Comparison of ENCODE assay signal across 1 cellular context in genomic region chr19:34999498-35000337, GRCh38.
TF ChIP-seq lines count a peak whose summit lies in the region.

GRAMD1A (plus strand) TSS chr19:35000323; CDS start chr19:35000479, 156 bp downstream.

TF ChIP-seq in HepG2, 621 proteins besides CTCF, POLR2A, EP300 and RAD21 (continued from another document and continues in another):
- no peak for TF ChIP-seq NFAT5 (CRISPR knock-in tag; IDR thresholded peaks at IDR 0.05)
- TF ChIP-seq FOSL2 (CRISPR knock-in tag; IDR thresholded peaks at IDR 0.05), result 0 out of 2 replicates have a peak, but pooled peaks have one; percentile 6
- no peak for TF ChIP-seq ZXDC (CRISPR knock-in tag; IDR thresholded peaks at IDR 0.05)
- TF ChIP-seq, protein P1, sequence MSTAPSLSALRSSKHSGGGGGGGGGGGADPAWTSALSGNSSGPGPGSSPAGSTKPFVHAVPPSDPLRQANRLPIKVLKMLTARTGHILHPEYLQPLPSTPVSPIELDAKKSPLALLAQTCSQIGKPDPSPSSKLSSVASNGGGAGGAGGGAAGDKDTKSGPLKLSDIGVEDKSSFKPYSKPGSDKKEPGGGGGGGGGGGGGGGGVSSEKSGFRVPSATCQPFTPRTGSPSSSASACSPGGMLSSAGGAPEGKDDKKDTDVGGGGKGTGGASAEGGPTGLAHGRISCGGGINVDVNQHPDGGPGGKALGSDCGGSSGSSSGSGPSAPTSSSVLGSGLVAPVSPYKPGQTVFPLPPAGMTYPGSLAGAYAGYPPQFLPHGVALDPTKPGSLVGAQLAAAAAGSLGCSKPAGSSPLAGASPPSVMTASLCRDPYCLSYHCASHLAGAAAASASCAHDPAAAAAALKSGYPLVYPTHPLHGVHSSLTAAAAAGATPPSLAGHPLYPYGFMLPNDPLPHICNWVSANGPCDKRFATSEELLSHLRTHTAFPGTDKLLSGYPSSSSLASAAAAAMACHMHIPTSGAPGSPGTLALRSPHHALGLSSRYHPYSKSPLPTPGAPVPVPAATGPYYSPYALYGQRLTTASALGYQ (CRISPR knock-in tag; IDR thresholded peaks at IDR 0.05), result no peak
- no peak for TF ChIP-seq RARG (CRISPR knock-in tag; IDR thresholded peaks at IDR 0.05; ENCODE audit: low read depth)
- no peak for TF ChIP-seq ATF4 (CRISPR knock-in tag; IDR thresholded peaks at IDR 0.05)
- no peak; the same call in 1 of the 2 replicates for TF ChIP-seq SSRP1 (CRISPR knock-in tag; IDR thresholded peaks at IDR 0.05)
- TF ChIP-seq PRDM4 (CRISPR knock-in tag; IDR thresholded peaks at IDR 0.05; ENCODE audit: borderline replicate concordance), result no peak
- TF ChIP-seq HIC2 (CRISPR knock-in tag; IDR thresholded peaks at IDR 0.05; ENCODE audit: low read depth), result no peak
- no peak for TF ChIP-seq MTA3 (CRISPR knock-in tag; IDR thresholded peaks at IDR 0.05)
- peak; percentile 92 for TF ChIP-seq ZBTB21 (CRISPR knock-in tag; IDR thresholded peaks at IDR 0.05)
- TF ChIP-seq AFF4 (CRISPR knock-in tag; IDR thresholded peaks at IDR 0.05), result no peak
- no peak for TF ChIP-seq TGIF2 (CRISPR knock-in tag; IDR thresholded peaks at IDR 0.05)
- TF ChIP-seq, protein P2, sequence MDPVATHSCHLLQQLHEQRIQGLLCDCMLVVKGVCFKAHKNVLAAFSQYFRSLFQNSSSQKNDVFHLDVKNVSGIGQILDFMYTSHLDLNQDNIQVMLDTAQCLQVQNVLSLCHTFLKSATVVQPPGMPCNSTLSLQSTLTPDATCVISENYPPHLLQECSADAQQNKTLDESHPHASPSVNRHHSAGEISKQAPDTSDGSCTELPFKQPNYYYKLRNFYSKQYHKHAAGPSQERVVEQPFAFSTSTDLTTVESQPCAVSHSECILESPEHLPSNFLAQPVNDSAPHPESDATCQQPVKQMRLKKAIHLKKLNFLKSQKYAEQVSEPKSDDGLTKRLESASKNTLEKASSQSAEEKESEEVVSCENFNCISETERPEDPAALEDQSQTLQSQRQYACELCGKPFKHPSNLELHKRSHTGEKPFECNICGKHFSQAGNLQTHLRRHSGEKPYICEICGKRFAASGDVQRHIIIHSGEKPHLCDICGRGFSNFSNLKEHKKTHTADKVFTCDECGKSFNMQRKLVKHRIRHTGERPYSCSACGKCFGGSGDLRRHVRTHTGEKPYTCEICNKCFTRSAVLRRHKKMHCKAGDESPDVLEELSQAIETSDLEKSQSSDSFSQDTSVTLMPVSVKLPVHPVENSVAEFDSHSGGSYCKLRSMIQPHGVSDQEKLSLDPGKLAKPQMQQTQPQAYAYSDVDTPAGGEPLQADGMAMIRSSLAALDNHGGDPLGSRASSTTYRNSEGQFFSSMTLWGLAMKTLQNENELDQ (CRISPR knock-in tag; IDR thresholded peaks at IDR 0.05; ENCODE audit: borderline replicate concordance), result no peak
- TF ChIP-seq, protein P3, sequence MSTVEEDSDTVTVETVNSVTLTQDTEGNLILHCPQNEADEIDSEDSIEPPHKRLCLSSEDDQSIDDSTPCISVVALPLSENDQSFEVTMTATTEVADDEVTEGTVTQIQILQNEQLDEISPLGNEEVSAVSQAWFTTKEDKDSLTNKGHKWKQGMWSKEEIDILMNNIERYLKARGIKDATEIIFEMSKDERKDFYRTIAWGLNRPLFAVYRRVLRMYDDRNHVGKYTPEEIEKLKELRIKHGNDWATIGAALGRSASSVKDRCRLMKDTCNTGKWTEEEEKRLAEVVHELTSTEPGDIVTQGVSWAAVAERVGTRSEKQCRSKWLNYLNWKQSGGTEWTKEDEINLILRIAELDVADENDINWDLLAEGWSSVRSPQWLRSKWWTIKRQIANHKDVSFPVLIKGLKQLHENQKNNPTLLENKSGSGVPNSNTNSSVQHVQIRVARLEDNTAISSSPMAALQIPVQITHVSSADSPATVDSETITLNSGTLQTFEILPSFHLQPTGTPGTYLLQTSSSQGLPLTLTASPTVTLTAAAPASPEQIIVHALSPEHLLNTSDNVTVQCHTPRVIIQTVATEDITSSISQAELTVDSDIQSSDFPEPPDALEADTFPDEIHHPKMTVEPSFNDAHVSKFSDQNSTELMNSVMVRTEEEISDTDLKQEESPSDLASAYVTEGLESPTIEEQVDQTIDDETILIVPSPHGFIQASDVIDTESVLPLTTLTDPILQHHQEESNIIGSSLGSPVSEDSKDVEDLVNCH (CRISPR knock-in tag; IDR thresholded peaks at IDR 0.05), result no peak
- TF ChIP-seq ZNF281 (CRISPR knock-in tag; IDR thresholded peaks at IDR 0.05; ENCODE audit: borderline replicate concordance), result peak; percentile 26; the same call in 1 of the 2 replicates
